In genomic region chr3:65170357-65171090, GRCh38 we compare ENCODE assay signal across 8 cellular contexts.
DNase-seq lines count a peak whose midpoint lies in the region; ATAC-seq and TF ChIP-seq lines count a peak whose summit lies in the region.

No MANE protein-coding gene starts in this region.

- peak overlapping the region; percentile 32 for H2AFZ ChIP-seq in smooth muscle cell (ENCODE audit: low read depth)

- ATAC-seq in HG02623 (IDR thresholded peaks at IDR 0.05; ENCODE audit: unreplicated experiment) (no peak), HG03045 (IDR thresholded peaks at IDR 0.05; ENCODE audit: unreplicated experiment) (no peak), GM19452 (IDR thresholded peaks at IDR 0.05; ENCODE audit: unreplicated experiment) (no peak)

- no peaks in the 10 kb centered on the region for H3K36me3 ChIP-seq in smooth muscle cell (ENCODE audit: low read depth)

- peak overlapping the region; percentile 33 for H3K27ac ChIP-seq in smooth muscle cell (ENCODE audit: low read depth)

- DNase-seq in HS-27A (ENCODE audit: low read depth) (peak; percentile 15), astrocyte of the hippocampus (ENCODE audit: low read depth, low spot score) (peak; percentile 97), iPS-NIHi7 (ENCODE audit: extremely low spot score) (peak; percentile 62), smooth muscle cell (lab: John Stamatoyannopoulos, UW; ENCODE audit: unreplicated experiment) (peak; percentile 2), middle frontal gyrus (ENCODE audit: extremely low spot score, low spot score) (no peak)

- no peaks in the 10 kb centered on the region for H3K4me1 ChIP-seq in smooth muscle cell (ENCODE audit: low read depth)

- TF ChIP-seq CTCF in smooth muscle cell (IDR thresholded peaks at IDR 0.05; ENCODE audit: borderline replicate concordance, insufficient read depth, poor library complexity, severe bottlenecking), result peak; percentile 41

- H3K4me2 ChIP-seq in smooth muscle cell, result peak overlapping the region; percentile 72

- no peak overlapping the region for H3K9ac ChIP-seq in smooth muscle cell (ENCODE audit: low read depth)

- WGBS in smooth muscle cell (ENCODE audit: low lambda C conversion rate), result 45% methylated on average over 12 of the region's 12 CpGs

- H4K20me1 ChIP-seq in smooth muscle cell (ENCODE audit: low read depth), result no peaks in the 10 kb centered on the region

- no peaks in the 10 kb centered on the region for H3K9me3 ChIP-seq in smooth muscle cell (replicated peaks; ENCODE audit: low read depth)

- H3K79me2 ChIP-seq in smooth muscle cell (ENCODE audit: low read depth), result no peaks in the 10 kb centered on the region

- H3F3A ChIP-seq in smooth muscle cell (ENCODE audit: low read depth), result peaks cover 4% of the 10 kb centered on the region

- no peaks in the 10 kb centered on the region for H3K27me3 ChIP-seq in smooth muscle cell (ENCODE audit: low read depth)

- H3K4me3 ChIP-seq in smooth muscle cell, result no peak overlapping the region
